Comparison of ENCODE assay signal across 17 cellular contexts in genomic region chr13:66581691-66582090, GRCh38.
"Had no signal": no experiment of that assay in that cellular context is flagged by ENCODE, and none has a peak within 500 bp of the region (broad histone marks: within the 10 kb centered on the region; RNA-seq: fewer than 3 reads in every experiment).

No MANE protein-coding gene starts in this region.

- DNase-seq: dermis blood vessel endothelial cell; dorsolateral prefrontal cortex; effector CD4-positive, alpha-beta T cell; effector memory CD4-positive, alpha-beta T cell; foreskin keratinocyte; heart left ventricle; hypothalamus; left cardiac atrium; left lung; left ventricle myocardium superior; lower lobe of right lung; mesenchymal stem cell; naive thymus-derived CD4-positive, alpha-beta T cell had no signal

- H3K4me1 ChIP-seq: esophagus muscularis mucosa, foreskin keratinocyte, gastroesophageal sphincter, heart left ventricle, left lung, lower lobe of right lung had no signal

- H3K27me3 ChIP-seq: dorsolateral prefrontal cortex, esophagus muscularis mucosa, foreskin keratinocyte, gastroesophageal sphincter, heart left ventricle, hepatocyte, left lung had no signal

- H3K4me2 ChIP-seq: hepatocyte had no signal

- H2AFZ ChIP-seq: hepatocyte had no signal

- H3K79me2 ChIP-seq: hepatocyte had no signal

- ATAC-seq: foreskin keratinocyte; gastroesophageal sphincter; heart left ventricle; left cardiac atrium; left lung; left ventricle myocardium superior; lower lobe of right lung; naive thymus-derived CD4-positive, alpha-beta T cell had no signal

- H3K9me3 ChIP-seq: esophagus muscularis mucosa, gastroesophageal sphincter, heart left ventricle, left lung, lower lobe of right lung had no signal

- H3K36me3 ChIP-seq: esophagus muscularis mucosa, gastroesophageal sphincter, heart left ventricle, left lung, lower lobe of right lung had no signal

- H3K4me3 ChIP-seq: coronary artery, dorsolateral prefrontal cortex, esophagus muscularis mucosa, gastroesophageal sphincter, heart left ventricle, hepatocyte, left lung, lower lobe of right lung had no signal

- H3K27ac ChIP-seq: coronary artery, dorsolateral prefrontal cortex, esophagus muscularis mucosa, foreskin keratinocyte, gastroesophageal sphincter, heart left ventricle, hepatocyte, left lung, lower lobe of right lung had no signal
